Comparison of ENCODE assay signal across 8 cellular contexts in the genomic region with DNA sequence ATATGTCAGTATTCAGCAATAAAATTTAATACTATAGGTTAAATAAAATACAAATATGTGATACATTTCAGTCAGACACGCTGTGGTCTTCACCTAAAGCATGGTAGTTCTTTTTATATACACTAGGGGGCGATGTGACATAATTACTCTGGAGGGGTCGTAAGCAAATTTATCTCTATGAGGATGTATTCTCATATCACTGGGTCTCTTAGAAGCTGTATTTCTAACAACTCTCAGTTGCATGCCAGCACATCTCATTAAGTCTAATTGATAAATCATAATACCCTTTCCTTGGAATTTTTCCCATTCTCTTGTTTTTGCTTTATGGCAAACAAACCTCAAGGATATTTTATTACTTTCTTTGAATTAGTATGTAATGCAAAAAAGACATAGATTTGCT. TPM values are rescaled to one million over a fixed set of nuclear protein-coding genes. Genes with fewer than 3 reads are reported as not detected.
DNase-seq lines count a peak whose midpoint lies in the region; ATAC-seq and TF ChIP-seq lines count a peak whose summit lies in the region.

No MANE protein-coding gene starts in this region.

- intact Hi-C loops in IMR-90 (cut with micrococcal nuclease) = loop anchor here (1.0 to 10.0 kb wide), 2 partner anchors 1337 to 1635 kb away; no protein-coding TSS in a partner anchor
- intact Hi-C loops in sciatic nerve (cut with DNase I) = no loop called here

- H2BK20ac ChIP-seq in IMR-90 (ENCODE audit: low read depth, low read length) = no peak overlapping the region

- no peak overlapping the region for H4K5ac ChIP-seq in IMR-90 (ENCODE audit: low read depth, low read length)

- H4K8ac ChIP-seq in IMR-90 (ENCODE audit: low read depth in 2 of 2, low read length in 2 of 2) = no peak overlapping the region

- H3K9me3 ChIP-seq in IMR-90 (ENCODE audit: control insufficient read depth, insufficient read depth, low read length) = peaks cover 2% of the 10 kb centered on the region

- H2BK15ac ChIP-seq in IMR-90 (ENCODE audit: low read depth, low read length) = no peak overlapping the region

- H2BK120ac ChIP-seq in IMR-90 (ENCODE audit: low read depth, low read length) = no peak overlapping the region

- no peaks in the 10 kb centered on the region for H3K9me1 ChIP-seq in IMR-90 (ENCODE audit: insufficient read depth, low read length)

- peak; percentile 38 for TF ChIP-seq RAD21 in IMR-90 (IDR thresholded peaks at IDR 0.05; ENCODE audit: low read length)

- no peak overlapping the region for H3K4me2 ChIP-seq in IMR-90 (ENCODE audit: low read depth, low read length)

- DNase-seq in NCI-H2081 (lab: John Stamatoyannopoulos, UW) (peak; percentile 22 to 31), NCI-H2081 treated with DMSO at 0.1 percent for 48 hours (lab: John Stamatoyannopoulos, UW) (no peak), IMR-90 (peak; percentile 2), SK-MEL-5 (ENCODE audit: low read depth, low spot score) (peak; percentile 65), inferior parietal cortex (ENCODE audit: extremely low spot score) (peak; percentile 74), sciatic nerve (ENCODE audit: low spot score) (no peak)

- H3K9ac ChIP-seq in IMR-90 (ENCODE audit: low read depth, low read length) = no peak overlapping the region

- H4K91ac ChIP-seq in IMR-90 (ENCODE audit: insufficient read depth, low read depth, low read length) = no peak overlapping the region

- no CpG with 5 or more reads among the region's 3 CpGs for WGBS in IMR-90 (ENCODE audit: extremely low coverage in 2 of 2, insufficient read length in 1 of 2), 2 experiments

- H3K4me1 ChIP-seq in IMR-90 (ENCODE audit: control insufficient read depth, insufficient read depth, low read length) = no peaks in the 10 kb centered on the region; the same call in 1 of the 2 replicates

- H4K20me1 ChIP-seq in IMR-90 (ENCODE audit: insufficient read depth, low read length) = no peaks in the 10 kb centered on the region

- in situ Hi-C loops in IMR-90 (cut with MboI; ENCODE audit: low sequenced_read_pairs) (loop anchor here (25.0 kb wide), 1 partner anchor 1685 kb away; no protein-coding TSS in a partner anchor), SK-MEL-5 (cut with HindIII; ENCODE audit: low pct_unique_long_range_greater_than_20kb, low sequenced_read_pairs) (loop anchor here (25.0 kb wide), 1 partner anchor 235 kb away; no protein-coding TSS in a partner anchor)

- no peak overlapping the region for H3K4me3 ChIP-seq in IMR-90 (ENCODE audit: insufficient read depth, low read depth, low read length)

- no peak overlapping the region for H2BK5ac ChIP-seq in IMR-90 (ENCODE audit: low read depth, low read length, poor library complexity, severe bottlenecking)

- no peak overlapping the region for H3K27ac ChIP-seq in IMR-90 (ENCODE audit: insufficient read depth, low read length)

- dilution Hi-C loops in IMR-90 (cut with HindIII; ENCODE audit: low sequenced_read_pairs, unreplicated experiment) = no loop called here

- H3K14ac ChIP-seq in IMR-90 (replicated peaks; ENCODE audit: low read depth, low read length) = no peak overlapping the region

- peaks cover 35% of the 10 kb centered on the region for H3K27me3 ChIP-seq in IMR-90 (ENCODE audit: control insufficient read depth, insufficient read depth, low read length)

- no peak overlapping the region for H2AFZ ChIP-seq in IMR-90 (replicated peaks; ENCODE audit: low read length, poor library complexity)

- H3K79me1 ChIP-seq in IMR-90 (ENCODE audit: low read depth in 1 of 2, low read length in 2 of 2) = no peaks in the 10 kb centered on the region

- TF ChIP-seq CTCF in IMR-90 (conservative IDR thresholded peaks at IDR 0.05; ENCODE audit: low read depth, low read length) = peak; percentile 46

- no peak overlapping the region for H3K4ac ChIP-seq in IMR-90 (ENCODE audit: low read depth, low read length)

- H3K56ac ChIP-seq in IMR-90 (ENCODE audit: extremely low read depth, insufficient read depth, low read length) = no peak overlapping the region

- no peak for ATAC-seq in IMR-90 (ENCODE audit: low read depth)
- no peak for ATAC-seq in HG03521 (IDR thresholded peaks at IDR 0.05; ENCODE audit: unreplicated experiment)
- no peak for ATAC-seq in sciatic nerve
- ATAC-seq in HG03108 (IDR thresholded peaks at IDR 0.05; ENCODE audit: unreplicated experiment) = no peak

- no peak overlapping the region for H3K18ac ChIP-seq in IMR-90 (ENCODE audit: low read depth, low read length)

- POLR2A ChIA-PET in IMR-90 (lab: Charles Lee; ENCODE audit: unreplicated experiment) = no interaction called here

- H2AK5ac ChIP-seq in IMR-90 (ENCODE audit: low read depth, low read length) = no peak overlapping the region

- no TSS peak for BruUV-seq in IMR-90 (replicated peaks; lab: Mats Ljungman, UMichigan)

- H3K23ac ChIP-seq in IMR-90 (ENCODE audit: low read depth, low read length) = no peak overlapping the region

- H2AK9ac ChIP-seq in IMR-90 (replicated peaks; ENCODE audit: low read depth, low read length, poor library complexity) = no peak overlapping the region

- H3K36me3 ChIP-seq in IMR-90 (ENCODE audit: control insufficient read depth, insufficient read depth, low read length) = no peaks in the 10 kb centered on the region

- CTCF ChIA-PET in IMR-90 (lab: Yijun Ruan, JAX) = no interaction called here

- TF ChIP-seq POLR2A in IMR-90 (IDR thresholded peaks at IDR 0.05; ENCODE audit: low read depth, low read length) = no peak

TF ChIP-seq in IMR-90, 13 proteins besides CTCF, POLR2A, EP300 and RAD21:
- TF ChIP-seq MAZ (IDR thresholded peaks at IDR 0.05; ENCODE audit: borderline replicate concordance, low read depth, low read length) (no peak), CHD1 (IDR thresholded peaks at IDR 0.05; ENCODE audit: low read depth, low read length) (no peak), MAFK (IDR thresholded peaks at IDR 0.05; ENCODE audit: low read depth, low read length) (no peak), BHLHE40 (IDR thresholded peaks at IDR 0.05; ENCODE audit: low read depth, low read length) (no peak), RFX5 (IDR thresholded peaks at IDR 0.05; ENCODE audit: low read depth, low read length) (no peak), CEBPB (IDR thresholded peaks at IDR 0.05; ENCODE audit: low read depth, low read length) (no peak), RCOR1 (IDR thresholded peaks at IDR 0.05; ENCODE audit: insufficient replicate concordance, low read length) (no peak), SMC3 (IDR thresholded peaks at IDR 0.05; ENCODE audit: low read depth, low read length) (no peak), NFE2L2 (IDR thresholded peaks at IDR 0.05; ENCODE audit: low read depth, low read length) (no peak), FOS (IDR thresholded peaks at IDR 0.05; ENCODE audit: low read depth, low read length) (no peak), MXI1 (IDR thresholded peaks at IDR 0.05; ENCODE audit: borderline replicate concordance, low read depth, low read length) (no peak)
- TF ChIP-seq, protein P1, sequence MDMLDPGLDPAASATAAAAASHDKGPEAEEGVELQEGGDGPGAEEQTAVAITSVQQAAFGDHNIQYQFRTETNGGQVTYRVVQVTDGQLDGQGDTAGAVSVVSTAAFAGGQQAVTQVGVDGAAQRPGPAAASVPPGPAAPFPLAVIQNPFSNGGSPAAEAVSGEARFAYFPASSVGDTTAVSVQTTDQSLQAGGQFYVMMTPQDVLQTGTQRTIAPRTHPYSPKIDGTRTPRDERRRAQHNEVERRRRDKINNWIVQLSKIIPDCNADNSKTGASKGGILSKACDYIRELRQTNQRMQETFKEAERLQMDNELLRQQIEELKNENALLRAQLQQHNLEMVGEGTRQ (IDR thresholded peaks at IDR 0.05; ENCODE audit: low read depth, low read length) = no peak
- TF ChIP-seq, protein P2, sequence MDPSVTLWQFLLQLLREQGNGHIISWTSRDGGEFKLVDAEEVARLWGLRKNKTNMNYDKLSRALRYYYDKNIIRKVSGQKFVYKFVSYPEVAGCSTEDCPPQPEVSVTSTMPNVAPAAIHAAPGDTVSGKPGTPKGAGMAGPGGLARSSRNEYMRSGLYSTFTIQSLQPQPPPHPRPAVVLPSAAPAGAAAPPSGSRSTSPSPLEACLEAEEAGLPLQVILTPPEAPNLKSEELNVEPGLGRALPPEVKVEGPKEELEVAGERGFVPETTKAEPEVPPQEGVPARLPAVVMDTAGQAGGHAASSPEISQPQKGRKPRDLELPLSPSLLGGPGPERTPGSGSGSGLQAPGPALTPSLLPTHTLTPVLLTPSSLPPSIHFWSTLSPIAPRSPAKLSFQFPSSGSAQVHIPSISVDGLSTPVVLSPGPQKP (IDR thresholded peaks at IDR 0.05; ENCODE audit: borderline replicate concordance, low read depth, low read length) = no peak
TF ChIP-seq in IMR-90: peak in this region for 0.

RNA-seq across cellular contexts. Expression of a gene that starts 3.9 kb away (rescaled TPM):
- total RNA-seq in IMR-90 (2012; rRNA removed) (under 0.01 TPM in 1 of 2 replicates, not detected in the other), sciatic nerve (8.0 TPM)
- polyA plus RNA-seq in IMR-90 (2012; rRNA removed) = not detected in 2 replicates
- not detected in 2 replicates for polyA plus RNA-seq in IMR-90 (2012; cell fraction: cytosol; rRNA removed)
- polyA plus RNA-seq in IMR-90 (2012; cell fraction: nucleus; rRNA removed; ENCODE audit: low replicate concordance) = not detected in 2 replicates
- total RNA-seq in SK-MEL-5 (2014; rRNA removed; shearing (Covaris generic)) = 0.32 and 0.40 TPM in 2 replicates
- polyA plus RNA-seq in SK-MEL-5 (2015; cell fraction: cytosol; rRNA removed) = 0.63 and 0.85 TPM in 2 replicates
- 0.15 and 0.31 TPM in 2 replicates for polyA plus RNA-seq in SK-MEL-5 (2015; cell fraction: nucleus; rRNA removed)

Comparison
In these comparisons a context has a peak if more than half of its experiments do, and no peak if none do; other contexts are left out.
1. DNase-seq: peak in NCI-H2081 (2 of 2), IMR-90 (single experiment), SK-MEL-5 (single experiment) and inferior parietal cortex (single experiment); none in NCI-H2081 treated with DMSO at 0.1 percent for 48 hours (single experiment) and sciatic nerve (single experiment).